In the genomic region with DNA sequence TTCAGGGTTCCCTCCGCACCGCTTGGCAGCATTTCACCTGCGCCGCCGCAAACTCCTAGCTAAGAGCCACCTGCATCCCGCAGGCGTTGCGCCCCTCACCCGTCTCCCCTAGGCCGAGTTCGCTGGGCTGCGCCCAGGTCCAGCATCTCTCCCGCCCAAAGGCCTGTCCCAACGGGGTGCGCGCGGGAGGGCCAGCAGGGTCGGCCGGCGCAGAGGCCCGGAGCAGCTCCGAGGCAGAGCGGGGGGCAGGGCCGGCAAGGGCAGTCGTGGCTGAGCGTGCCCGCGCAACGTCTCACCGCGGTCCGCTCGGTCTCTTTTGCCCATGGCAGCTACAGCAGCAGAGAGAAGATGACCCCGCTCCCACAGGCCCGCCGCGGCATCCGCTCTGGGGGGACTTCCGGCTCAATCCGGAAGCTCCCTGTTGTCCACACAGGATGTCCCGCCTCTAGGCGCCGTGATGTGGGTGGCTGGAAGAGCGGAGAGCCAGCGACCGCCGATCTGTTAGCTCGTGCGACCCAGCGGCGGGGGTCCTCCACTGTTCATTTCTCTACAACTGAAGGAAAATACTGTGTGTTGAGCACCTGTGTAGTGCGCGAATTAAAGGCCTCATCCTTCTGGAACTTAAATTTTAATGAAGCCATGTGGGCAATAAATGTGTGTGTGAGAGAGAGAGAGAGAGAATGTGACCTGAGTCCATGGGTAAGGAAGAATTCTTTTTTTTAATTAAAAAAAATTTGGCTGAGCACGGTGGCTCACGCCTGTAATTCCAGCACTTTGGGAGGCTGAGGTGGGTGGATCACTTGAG, we compare ENCODE assay signal across 8 cellular contexts. TPM values are rescaled to one million over a fixed set of nuclear protein-coding genes. Genes with fewer than 3 reads are reported as not detected.
DNase-seq lines count a peak whose midpoint lies in the region; ATAC-seq, FAIRE-seq and TF ChIP-seq lines count a peak whose summit lies in the region.

A gene (minus strand): TSS at position 387 of the 805 bp plus-strand sequence. CDS start 63 bp downstream, at position 324.

- H3K9ac ChIP-seq in astrocyte (ENCODE audit: low read length) = peak within 1 kb of the TSS; percentile 90

- peaks cover 15% of the 10 kb centered on the region for H4K20me1 ChIP-seq in astrocyte (ENCODE audit: insufficient read depth, low read length)
- no peaks in the 10 kb centered on the region for H4K20me1 ChIP-seq in hepatocyte (ENCODE audit: insufficient read depth, poor library complexity, severe bottlenecking)

- H3K4me2 ChIP-seq in astrocyte (ENCODE audit: low read length) = peak within 1 kb of the TSS; percentile 86
- peak within 1 kb of the TSS; percentile 98 for H3K4me2 ChIP-seq in hepatocyte

- peaks cover 9% of the 10 kb centered on the region for H3K36me3 Mint-ChIP-seq in astrocyte (ENCODE audit: low read depth, unreplicated experiment)

- DNase-seq in NCI-H1694 (lab: John Stamatoyannopoulos, UW) (peak; percentile 84), T-helper 22 cell (ENCODE audit: low read depth) (peak; percentile 60), astrocyte (ENCODE audit: low read depth) (peak; percentile 69), hepatocyte (ENCODE audit: low spot score) (peak; percentile 87), renal cortical epithelial cell (ENCODE audit: low read depth) (peak; percentile 64), aorta (peak; percentile 92 to 97)

- H3K27ac Mint-ChIP-seq in astrocyte (ENCODE audit: unreplicated experiment) = peak within 1 kb of the TSS; percentile 93

- peak within 1 kb of the TSS; percentile 85 for H3K27ac ChIP-seq in astrocyte (ENCODE audit: low read depth, low read length)
- H3K27ac ChIP-seq in hepatocyte = peak within 1 kb of the TSS; percentile 70
- peak within 1 kb of the TSS in 1 of 2 donors; percentile 30 for H3K27ac ChIP-seq in aorta (ENCODE audit: low read depth in 1 of 2, low read length in 2 of 2)

- H3K27me3 ChIP-seq in astrocyte (ENCODE audit: insufficient read depth, low read length) (no peaks in the 10 kb centered on the region), hepatocyte (no peaks in the 10 kb centered on the region), aorta (ENCODE audit: control insufficient read depth in 1 of 2, insufficient read depth in 2 of 2, low read length in 1 of 2) (no peaks in the 10 kb centered on the region)

- H3K4me1 ChIP-seq in astrocyte (ENCODE audit: insufficient read depth, low read length) = peaks cover 8% of the 10 kb centered on the region
- H3K4me1 ChIP-seq in hepatocyte (ENCODE audit: insufficient read depth) = peaks cover 11% of the 10 kb centered on the region
- no peaks in the 10 kb centered on the region for H3K4me1 ChIP-seq in aorta (ENCODE audit: control insufficient read depth in 1 of 2, insufficient read depth in 2 of 2, low read length in 2 of 2)

- H3K79me2 ChIP-seq in astrocyte (ENCODE audit: insufficient read depth, low read length) = peaks cover 41% of the 10 kb centered on the region
- peaks cover 18% of the 10 kb centered on the region for H3K79me2 ChIP-seq in hepatocyte

- peaks cover 29% of the 10 kb centered on the region for H3K36me3 ChIP-seq in astrocyte (ENCODE audit: insufficient read depth, low read length)
- no peaks in the 10 kb centered on the region for H3K36me3 ChIP-seq in hepatocyte (replicated peaks; ENCODE audit: insufficient read depth, low read depth)
- peaks cover 4 to 19% of the 10 kb centered on the region in 2 donors for H3K36me3 ChIP-seq in aorta (ENCODE audit: control insufficient read depth in 1 of 2, insufficient read depth in 2 of 2, low read length in 1 of 2)

- no peaks in the 10 kb centered on the region for H3K9me3 Mint-ChIP-seq in astrocyte (ENCODE audit: unreplicated experiment)

- peak within 1 kb of the TSS; percentile 96 for H3K4me3 ChIP-seq in astrocyte (ENCODE audit: insufficient read depth, low read depth, low read length)
- H3K4me3 ChIP-seq in hepatocyte = peak within 1 kb of the TSS; percentile 95
- H3K4me3 ChIP-seq in aorta (ENCODE audit: low read length in 2 of 2) = peak within 1 kb of the TSS; percentile 45 to 91

- H3K4me3 Mint-ChIP-seq in astrocyte (ENCODE audit: unreplicated experiment) = peak within 1 kb of the TSS; percentile 93

- peaks cover 11% of the 10 kb centered on the region for H3K4me1 Mint-ChIP-seq in astrocyte (ENCODE audit: low read depth, unreplicated experiment)

- no peaks in the 10 kb centered on the region for H3K9me2 ChIP-seq in hepatocyte (replicated peaks; ENCODE audit: insufficient read depth)

- FAIRE-seq in astrocyte (lab: Jason Lieb, UNC) = no peak

- H3K9me3 ChIP-seq in astrocyte (ENCODE audit: insufficient read depth, low read depth, low read length) = no peaks in the 10 kb centered on the region
- no peaks in the 10 kb centered on the region for H3K9me3 ChIP-seq in hepatocyte (ENCODE audit: low read depth)
- H3K9me3 ChIP-seq in aorta (ENCODE audit: control insufficient read depth, low read length) = no peaks in the 10 kb centered on the region

- H2AFZ ChIP-seq in astrocyte (ENCODE audit: low read depth, low read length) (peak within 1 kb of the TSS; percentile 85), hepatocyte (peak within 1 kb of the TSS; percentile 55)

- no peaks in the 10 kb centered on the region for H3K27me3 Mint-ChIP-seq in astrocyte (ENCODE audit: low read depth, unreplicated experiment)

- TF ChIP-seq CTCF in astrocyte (IDR thresholded peaks at IDR 0.05; ENCODE audit: insufficient read depth, low read depth, low read length) (no peak), hepatocyte (IDR thresholded peaks at IDR 0.05; ENCODE audit: poor library complexity) (no peak)

- ATAC-seq in GM18502 (IDR thresholded peaks at IDR 0.05; ENCODE audit: poor library complexity, unreplicated experiment) = peak; percentile 100
- ATAC-seq in HG02870 (IDR thresholded peaks at IDR 0.05; ENCODE audit: unreplicated experiment) = peak; percentile 98
- ATAC-seq in aorta (ENCODE audit: low FRiP score) = peak; percentile 92

- intact Hi-C loops in aorta (cut with DNase I) = no loop called here

- WGBS in hepatocyte (ENCODE audit: low lambda C conversion rate, missing lambda C conversion rate) = 2% methylated on average over 51 of the region's 55 CpGs
- 0 to 1% methylated on average over 51 to 55 of the region's 55 CpGs for WGBS in aorta, 2 donors

RNA-seq across cellular contexts. Expression of the gene that starts here (rescaled TPM):
- total RNA-seq in astrocyte (33.1 and 34.8 TPM in 2 replicates), hepatocyte (40.7 and 41.7 TPM in 2 replicates), renal cortical epithelial cell (29.9 and 50.9 TPM in 2 replicates), aorta (10 to 100 TPM; 31.3 to 45.5 TPM)
- polyA plus RNA-seq in hepatocyte (36.3 and 43.5 TPM in 2 replicates), aorta (10 to 100 TPM; 13.4 to 52.2 TPM)
